ENCODE assay signal across 11 cellular contexts in genomic region chr10:89516149-89516832, GRCh38. TPM values are rescaled to one million over a fixed set of nuclear protein-coding genes. Genes with fewer than 3 reads are reported as not detected.
DNase-seq lines count a peak whose midpoint lies in the region; ATAC-seq, FAIRE-seq and TF ChIP-seq lines count a peak whose summit lies in the region.
"Had no signal": no experiment of that assay in that cellular context is flagged by ENCODE, and none has a peak within 500 bp of the region (broad histone marks: within the 10 kb centered on the region; RNA-seq: fewer than 3 reads in every experiment).

No MANE protein-coding gene starts in this region.

- H3K79me2 ChIP-seq in K562 (ENCODE audit: control insufficient read depth, insufficient read depth, low read length) (no peaks in the 10 kb centered on the region), OCI-LY7 (ENCODE audit: insufficient read depth, low read depth, low read length) (no peaks in the 10 kb centered on the region)

- FAIRE-seq in K562 (lab: Jason Lieb, UNC): no peak
- FAIRE-seq in islet of Langerhans (lab: Jason Lieb, UNC): peak; percentile 91
- no peak for FAIRE-seq in GM19239 (lab: Jason Lieb, UNC)

- in situ Hi-C loops in K562 (cut with MboI): no loop called here

- H3K9me3 ChIP-seq in K562 (replicated peaks; ENCODE audit: control insufficient read depth, insufficient read depth, low read depth, low read length): no peaks in the 10 kb centered on the region
- no peaks in the 10 kb centered on the region for H3K9me3 ChIP-seq in OCI-LY7 (ENCODE audit: low read length)

- CTCF ChIA-PET in K562 (lab: Yijun Ruan, JAX; ENCODE audit: low intra/inter-chr PET ratio) (no interaction called here), OCI-LY7 (lab: Charles Lee; ENCODE audit: unreplicated experiment) (no interaction called here)

- H3K9me1 ChIP-seq in K562 (ENCODE audit: control insufficient read depth, insufficient read depth, low read length): no peaks in the 10 kb centered on the region

- no peak for TF ChIP-seq RAD21 in K562 (CRISPR knock-in tag; conservative IDR thresholded peaks at IDR 0.05 in 1 of 2, IDR thresholded peaks at IDR 0.05 in 1 of 2)

- 0 out of 5 replicates have a peak, but pooled peaks cover 0 to 4% of the 10 kb centered on the region in 2 experiments for H3K27me3 ChIP-seq in K562 (ENCODE audit: control insufficient read depth in 2 of 2, insufficient read depth in 2 of 2, low read length in 2 of 2)

- H3K27ac ChIP-seq in K562 (ENCODE audit: extremely low read depth, low read depth, low read length) (no peak overlapping the region), OCI-LY7 (ENCODE audit: low read depth, low read length, poor library complexity, severe bottlenecking) (no peak overlapping the region)

- DNase-seq in HK-2 (ENCODE audit: unreplicated experiment): peak; percentile 90
- peak in 1 of 4 experiments; percentile 3 for DNase-seq in K562 (ENCODE audit: extremely low read depth in 1 of 4, low spot score in 3 of 4)
- DNase-seq in stromal cell of bone marrow (ENCODE audit: low read depth): peak; percentile 56
- DNase-seq in COLO668 (lab: John Stamatoyannopoulos, UW; ENCODE audit: unreplicated experiment): no peak
- no peak for DNase-seq in GM19239 (ENCODE audit: insufficient read length, low spot score)
- no peak for DNase-seq in OCI-LY7 (ENCODE audit: low spot score)
- DNase-seq: activated B cell treated with CpG ODN at 0.5 μM for 24 hours, caudate nucleus, NCI-H1694 treated with DMSO at 0.1 percent for 48 hours had no signal

- TF ChIP-seq POLR2A in K562 (conservative IDR thresholded peaks at IDR 0.05): no peak

- ATAC-seq in K562 (no peak), GM18511 (IDR thresholded peaks at IDR 0.05; ENCODE audit: unreplicated experiment) (no peak)

- WGBS in K562 (ENCODE audit: insufficient coverage, low coverage, missing lambda C conversion rate): 0% methylated on average over 5 of the region's 7 CpGs

- BruUV-seq in K562 (replicated peaks; lab: Mats Ljungman, UMichigan): no TSS peak
- no TSS peak for BruUV-seq in OCI-LY7 (replicated peaks; lab: Mats Ljungman, UMichigan)

- no peaks in the 10 kb centered on the region for H3K9me2 ChIP-seq in OCI-LY7 (ENCODE audit: insufficient read depth, low read length)

- TF ChIP-seq EP300 in K562 (IDR thresholded peaks at IDR 0.05; ENCODE audit: low read length): no peak

- intact Hi-C loops in K562 (cut with micrococcal nuclease): no loop called here
- intact Hi-C loops in OCI-LY7 (cut with micrococcal nuclease; ENCODE audit: unreplicated experiment): no loop called here

- H4K20me1 ChIP-seq in K562 (replicated peaks; ENCODE audit: control insufficient read depth, insufficient read depth, low read length) (no peaks in the 10 kb centered on the region), OCI-LY7 (ENCODE audit: insufficient read depth, low read length) (no peaks in the 10 kb centered on the region)

- H2AFZ ChIP-seq in K562 (ENCODE audit: low read depth, low read length): no peak overlapping the region
- no peak overlapping the region for H2AFZ ChIP-seq in OCI-LY7 (ENCODE audit: low read length)

- H3K4me1 ChIP-seq in K562 (replicated peaks in 1 of 2; ENCODE audit: control insufficient read depth in 2 of 2, insufficient read depth in 2 of 2, low read length in 2 of 2) (no peaks in the 10 kb centered on the region), OCI-LY7 (ENCODE audit: insufficient read depth, low read length, poor library complexity, severe bottlenecking) (no peaks in the 10 kb centered on the region)

- H3K36me3 ChIP-seq in K562 (ENCODE audit: control insufficient read depth, insufficient read depth, low read length): no peaks in the 10 kb centered on the region
- no peaks in the 10 kb centered on the region for H3K36me3 ChIP-seq in OCI-LY7 (ENCODE audit: insufficient read depth, low read length)

- no peak overlapping the region for H3K4me2 ChIP-seq in K562 (ENCODE audit: insufficient read depth, low read length)
- H3K4me2 ChIP-seq in OCI-LY7 (ENCODE audit: low read length): no peak overlapping the region

- TF ChIP-seq CTCF in K562 (IDR thresholded peaks at IDR 0.05 in 2 of 3, conservative IDR thresholded peaks at IDR 0.05 in 1 of 3; ENCODE audit: insufficient read depth in 2 of 3, low read depth in 1 of 3, low read length in 3 of 3) (no peak), OCI-LY7 (conservative IDR thresholded peaks at IDR 0.05; ENCODE audit: low read length) (no peak)

- POLR2A ChIA-PET in K562 (lab: Yijun Ruan, JAX): no interaction called here
- POLR2A ChIA-PET in OCI-LY7 (lab: Charles Lee): interaction anchor here (0.6 to 1.0 kb wide), 2 partner anchors 64 to 325 kb away, joined by 3 read pairs; no protein-coding TSS in a partner anchor

- H3K9ac ChIP-seq in K562 (ENCODE audit: insufficient read depth in 1 of 2, low read depth in 2 of 2, low read length in 2 of 2): no peak overlapping the region

- H3K4me3 ChIP-seq in K562 (no peak overlapping the region), OCI-LY7 (ENCODE audit: low read depth, low read length, poor library complexity, severe bottlenecking) (no peak overlapping the region)

TF ChIP-seq in K562, 482 proteins besides CTCF, POLR2A, EP300 and RAD21:
- TF ChIP-seq NFIC (IDR thresholded peaks at IDR 0.05): peak; percentile 47; the same call in 1 of the 2 replicates
- TF ChIP-seq, protein P1, sequence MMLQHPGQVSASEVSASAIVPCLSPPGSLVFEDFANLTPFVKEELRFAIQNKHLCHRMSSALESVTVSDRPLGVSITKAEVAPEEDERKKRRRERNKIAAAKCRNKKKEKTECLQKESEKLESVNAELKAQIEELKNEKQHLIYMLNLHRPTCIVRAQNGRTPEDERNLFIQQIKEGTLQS (IDR thresholded peaks at IDR 0.05): peak; percentile 55
- TF ChIP-seq, protein P1 (CRISPR knock-in tag; conservative IDR thresholded peaks at IDR 0.05): no peak
- TF ChIP-seq, protein P2, sequence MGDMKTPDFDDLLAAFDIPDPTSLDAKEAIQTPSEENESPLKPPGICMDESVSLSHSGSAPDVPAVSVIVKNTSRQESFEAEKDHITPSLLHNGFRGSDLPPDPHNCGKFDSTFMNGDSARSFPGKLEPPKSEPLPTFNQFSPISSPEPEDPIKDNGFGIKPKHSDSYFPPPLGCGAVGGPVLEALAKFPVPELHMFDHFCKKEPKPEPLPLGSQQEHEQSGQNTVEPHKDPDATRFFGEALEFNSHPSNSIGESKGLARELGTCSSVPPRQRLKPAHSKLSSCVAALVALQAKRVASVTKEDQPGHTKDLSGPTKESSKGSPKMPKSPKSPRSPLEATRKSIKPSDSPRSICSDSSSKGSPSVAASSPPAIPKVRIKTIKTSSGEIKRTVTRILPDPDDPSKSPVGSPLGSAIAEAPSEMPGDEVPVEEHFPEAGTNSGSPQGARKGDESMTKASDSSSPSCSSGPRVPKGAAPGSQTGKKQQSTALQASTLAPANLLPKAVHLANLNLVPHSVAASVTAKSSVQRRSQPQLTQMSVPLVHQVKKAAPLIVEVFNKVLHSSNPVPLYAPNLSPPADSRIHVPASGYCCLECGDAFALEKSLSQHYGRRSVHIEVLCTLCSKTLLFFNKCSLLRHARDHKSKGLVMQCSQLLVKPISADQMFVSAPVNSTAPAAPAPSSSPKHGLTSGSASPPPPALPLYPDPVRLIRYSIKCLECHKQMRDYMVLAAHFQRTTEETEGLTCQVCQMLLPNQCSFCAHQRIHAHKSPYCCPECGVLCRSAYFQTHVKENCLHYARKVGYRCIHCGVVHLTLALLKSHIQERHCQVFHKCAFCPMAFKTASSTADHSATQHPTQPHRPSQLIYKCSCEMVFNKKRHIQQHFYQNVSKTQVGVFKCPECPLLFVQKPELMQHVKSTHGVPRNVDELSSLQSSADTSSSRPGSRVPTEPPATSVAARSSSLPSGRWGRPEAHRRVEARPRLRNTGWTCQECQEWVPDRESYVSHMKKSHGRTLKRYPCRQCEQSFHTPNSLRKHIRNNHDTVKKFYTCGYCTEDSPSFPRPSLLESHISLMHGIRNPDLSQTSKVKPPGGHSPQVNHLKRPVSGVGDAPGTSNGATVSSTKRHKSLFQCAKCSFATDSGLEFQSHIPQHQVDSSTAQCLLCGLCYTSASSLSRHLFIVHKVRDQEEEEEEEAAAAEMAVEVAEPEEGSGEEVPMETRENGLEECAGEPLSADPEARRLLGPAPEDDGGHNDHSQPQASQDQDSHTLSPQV (IDR thresholded peaks at IDR 0.05): no peak

RNA-seq across cellular contexts. Expression of gene SLC16A12, which starts 19.1 kb away (rescaled TPM):
- not detected in 2 replicates for total RNA-seq in K562 (2011; cell fraction: chromatin; rRNA removed; ENCODE audit: low replicate concordance)
- total RNA-seq in K562 (2011; cell fraction: nucleolus; rRNA removed): not detected in 2 replicates
- total RNA-seq in K562 (2011; cell fraction: nucleoplasm; rRNA removed): not detected in 2 replicates
- total RNA-seq in K562 (2014; rRNA removed) (not detected in 2 replicates), K562 (2014; rRNA removed; fragmentation: Illumina TruSeq; extraction: Trizol) (not detected in 2 replicates), K562 (2015; rRNA removed; fragmentation: Illumina TruSeq; extraction: Trizol) (not detected in 2 replicates), K562 (2021) (0.04 TPM in 1 of 2 replicates, not detected in the other), OCI-LY7 (2022) (not detected in 2 replicates)
- polyA plus RNA-seq in K562 (2011; rRNA removed) (not detected in 2 replicates), K562 (2014; fragmentation: Illumina TruSeq; extraction: Trizol) (not detected in 2 replicates), K562 (2014; fragmentation: Nextera tagmentation; extraction: Ambion mirVana) (not detected), K562 (2014; rRNA removed) (not detected in 2 replicates)
- not detected in 2 replicates for polyA plus RNA-seq in K562 (2011; cell fraction: cytosol; rRNA removed)
- polyA plus RNA-seq in K562 (2011; cell fraction: nucleus; rRNA removed): not detected in 2 replicates
- 0.01 TPM in 1 of 2 replicates, not detected in the other for polyA plus RNA-seq in K562 (2012)
- not detected in 2 replicates for polyA minus RNA-seq in K562 (2011; rRNA and poly(A)+ RNA removed)
- not detected in 2 replicates for polyA minus RNA-seq in K562 (2011; cell fraction: cytosol; rRNA and poly(A)+ RNA removed)
- polyA minus RNA-seq in K562 (2011; cell fraction: nucleus; rRNA and poly(A)+ RNA removed): not detected in 2 replicates
- total RNA-seq in OCI-LY7 (2014; rRNA removed; shearing (Covaris generic)): not detected in 2 replicates
- total RNA-seq: activated B cell treated with CpG ODN at 0.5 μM for 24 hours had no signal

Comparison
In these comparisons a context has a peak if more than half of its experiments do, and no peak if none do; other contexts are left out.
1. DNase-seq: peak in HK-2 (single experiment) and stromal cell of bone marrow (single experiment); none in COLO668 (single experiment), GM19239 (single experiment) and OCI-LY7 (single experiment).